In genomic region chr5:176870110-176870591, GRCh38 we compare ENCODE assay signal across 1 cellular context.
TF ChIP-seq lines count a peak whose summit lies in the region.

No MANE protein-coding gene starts in this region.

TF ChIP-seq in SK-N-SH, 30 proteins besides CTCF, POLR2A, EP300 and RAD21 (continued from another document):
- TF ChIP-seq USF1 (IDR thresholded peaks at IDR 0.05; ENCODE audit: borderline replicate concordance, low read depth) = no peak
TF ChIP-seq in SK-N-SH: peak in this region for 2.
